Comparison of ENCODE assay signal across 38 cellular contexts in the genomic region with DNA sequence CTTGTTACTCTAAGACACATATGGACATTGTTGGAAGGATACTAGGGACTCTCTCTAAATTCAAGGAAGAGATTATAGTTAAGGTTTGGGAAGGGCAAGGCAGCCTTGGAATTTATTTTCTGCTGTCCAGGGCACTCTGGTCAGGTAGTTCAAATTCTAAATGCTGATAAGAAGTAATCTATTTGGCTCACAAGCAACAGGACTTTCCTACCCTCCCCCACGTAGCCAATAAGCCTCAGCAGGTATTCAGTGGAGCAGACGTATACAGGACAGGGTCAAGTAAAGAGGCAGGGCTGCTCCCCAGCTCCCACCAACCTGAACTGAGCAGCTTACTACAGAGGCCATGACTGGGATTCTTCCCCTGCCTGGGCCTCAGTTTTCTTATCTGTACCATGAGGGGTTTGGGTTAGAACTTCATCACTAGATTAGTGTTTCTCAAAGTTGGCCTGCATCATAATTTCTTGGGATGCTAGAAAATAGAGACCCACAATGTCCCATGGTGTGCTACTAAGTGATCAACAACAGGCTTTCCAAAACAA. TPM values are rescaled to one million over a fixed set of nuclear protein-coding genes. Genes with fewer than 3 reads are reported as not detected.
"Had no signal": no experiment of that assay in that cellular context is flagged by ENCODE, and none has a peak within 500 bp of the region (broad histone marks: within the 10 kb centered on the region; RNA-seq: fewer than 3 reads in every experiment).

No MANE protein-coding gene starts in this region.

- DNase-seq: activated CD4-positive, alpha-beta memory T cell treated with anti-CD3 and anti-CD28 coated beads for 36 hours; activated CD4-positive, alpha-beta T cell treated with anti-CD3 and anti-CD28 coated beads, Interleukin-2, amount 10 ng/mL, durations not matched to agents 24 days and 14 days; activated CD8-positive, alpha-beta memory T cell treated with anti-CD3 and anti-CD28 coated beads, Interleukin-2, amount 50 U/mL, for 4 hours; activated effector memory CD4-positive, alpha-beta T cell treated with anti-CD3 and anti-CD28 coated beads, Interleukin-2, amount 50 U/mL, for 16 hours; activated naive CD4-positive, alpha-beta T cell treated with anti-CD3 and anti-CD28 coated beads, Interleukin-2, amount 50 U/mL, for 16 hours; activated T-cell treated with anti-CD3 and anti-CD28 coated beads, Interleukin-2, amount 50 U/mL, for 1 hour; amniotic stem cell; brain microvascular endothelial cell; caudate nucleus; cortex of kidney; foreskin keratinocyte; heart right ventricle; kidney glomerular epithelial cell; left lung; lower lobe of right lung; mucosa of descending colon; ovary; stimulated activated CD4-positive, alpha-beta T cell treated with anti-CD3 and anti-CD28 coated beads, Interleukin-12 subunit alpha, Interleukin-12 subunit beta, amount 100 ng/mL, for 4 hours; stimulated activated CD4-positive, alpha-beta T cell treated with anti-CD3 and anti-CD28 coated beads, Interleukin-4, amount 100 ng/mL, for 24 hours; uterus had no signal

- H3K36me3 Mint-ChIP-seq: activated CD4-positive, alpha-beta memory T cell treated with anti-CD3 and anti-CD28 coated beads for 36 hours; stimulated activated effector memory CD8-positive, alpha-beta T cell treated with anti-CD3 and anti-CD28 coated beads, Interleukin-12 subunit alpha, Interleukin-12 subunit beta, amount 100 ng/mL, for 72 hours; type B pancreatic cell had no signal

- H3K9me3 Mint-ChIP-seq: activated CD4-positive, alpha-beta memory T cell treated with anti-CD3 and anti-CD28 coated beads for 36 hours; activated CD4-positive, alpha-beta T cell treated with anti-CD3 and anti-CD28 coated beads, Interleukin-2, amount 10 ng/mL, durations not matched to agents 24 days and 14 days; activated T-helper 1 cell treated with anti-CD3 and anti-CD28 coated beads, Interleukin-12 subunit alpha, Interleukin-12 subunit beta, Interleukin-2, Interleukin-4 antibody, amounts not matched to agents 30 ng/mL and 10 ng/mL and 1 ng/mL, durations not matched to agents 14 hours and 24 hours and 36 hours; stimulated activated effector memory CD8-positive, alpha-beta T cell treated with anti-CD3 and anti-CD28 coated beads, Interleukin-12 subunit alpha, Interleukin-12 subunit beta, amount 100 ng/mL, for 72 hours; stimulated activated naive CD8-positive, alpha-beta T cell treated with anti-CD3 and anti-CD28 coated beads, Interleukin-15, Interleukin-2, amounts not matched to agents 100 ng/mL and 50 ng/mL, for 24 hours; T-helper 2 cell treated with Interferon-gamma antibody and Interleukin-4, amounts not matched to agents 5 μg/mL and 100 μg/mL, for 36 hours had no signal

- ATAC-seq: activated CD4-positive, CD25-positive, alpha-beta regulatory T cell treated with anti-CD3 and anti-CD28 coated beads, Interleukin-2, amount 50 U/mL, for 24 hours; foreskin keratinocyte; heart right ventricle; left lung; lower lobe of right lung; sciatic nerve; stimulated activated effector memory CD8-positive, alpha-beta T cell treated with anti-CD3 and anti-CD28 coated beads, Interleukin-12 subunit alpha, Interleukin-12 subunit beta, amount 100 ng/mL, for 72 hours had no signal

- H3K36me3 ChIP-seq: brain microvascular endothelial cell, heart right ventricle, left lung, lower lobe of right lung, ovary, uterus had no signal

- H3K27ac ChIP-seq: brain microvascular endothelial cell, foreskin keratinocyte, heart right ventricle, left lung, lower lobe of right lung, ovary, skin epidermis, uterus had no signal

- H3K9me3 ChIP-seq: left lung, lower lobe of right lung, mucosa of descending colon, ovary, uterus had no signal

- H3K4me3 Mint-ChIP-seq: activated CD4-positive, alpha-beta memory T cell treated with anti-CD3 and anti-CD28 coated beads for 36 hours; activated CD4-positive, alpha-beta T cell treated with anti-CD3 and anti-CD28 coated beads, Interleukin-2, amount 10 ng/mL, durations not matched to agents 24 days and 14 days; activated T-helper 1 cell treated with anti-CD3 and anti-CD28 coated beads, Interleukin-12 subunit alpha, Interleukin-12 subunit beta, Interleukin-2, Interleukin-4 antibody, amounts not matched to agents 30 ng/mL and 10 ng/mL and 1 ng/mL, durations not matched to agents 14 hours and 24 hours and 36 hours; nephron; stimulated activated effector memory CD8-positive, alpha-beta T cell treated with anti-CD3 and anti-CD28 coated beads, Interleukin-12 subunit alpha, Interleukin-12 subunit beta, amount 100 ng/mL, for 72 hours; stimulated activated naive CD8-positive, alpha-beta T cell treated with anti-CD3 and anti-CD28 coated beads, Interleukin-15, Interleukin-2, amounts not matched to agents 100 ng/mL and 50 ng/mL, for 24 hours; T-helper 2 cell treated with Interferon-gamma antibody and Interleukin-4, amounts not matched to agents 5 μg/mL and 100 μg/mL, for 36 hours; type B pancreatic cell had no signal

- H3K4me3 ChIP-seq: heart right ventricle, left lung, lower lobe of right lung, mucosa of descending colon, ovary, skin epidermis, uterus had no signal

- H3K4me1 ChIP-seq: heart right ventricle, left lung, lower lobe of right lung, uterus had no signal

- H3K27ac Mint-ChIP-seq: activated CD4-positive, alpha-beta memory T cell treated with anti-CD3 and anti-CD28 coated beads for 36 hours; activated CD4-positive, alpha-beta T cell treated with anti-CD3 and anti-CD28 coated beads, Interleukin-2, amount 10 ng/mL, durations not matched to agents 24 days and 14 days; activated T-helper 1 cell treated with anti-CD3 and anti-CD28 coated beads, Interleukin-12 subunit alpha, Interleukin-12 subunit beta, Interleukin-2, Interleukin-4 antibody, amounts not matched to agents 30 ng/mL and 10 ng/mL and 1 ng/mL, durations not matched to agents 14 hours and 24 hours and 36 hours; nephron; progenitor cell of endocrine pancreas; stimulated activated effector memory CD8-positive, alpha-beta T cell treated with anti-CD3 and anti-CD28 coated beads, Interleukin-12 subunit alpha, Interleukin-12 subunit beta, amount 100 ng/mL, for 72 hours; stimulated activated naive CD8-positive, alpha-beta T cell treated with anti-CD3 and anti-CD28 coated beads, Interleukin-15, Interleukin-2, amounts not matched to agents 100 ng/mL and 50 ng/mL, for 24 hours; T-helper 2 cell treated with Interferon-gamma antibody and Interleukin-4, amounts not matched to agents 5 μg/mL and 100 μg/mL, for 36 hours; type B pancreatic cell had no signal

- H3K27me3 ChIP-seq: brain microvascular endothelial cell, foreskin keratinocyte, heart right ventricle, left lung, ovary, uterus had no signal

RNA-seq across cellular contexts. Expression of gene INSC, which starts 6.1 kb away (rescaled TPM):
- total RNA-seq: activated CD4-positive, alpha-beta T cell treated with anti-CD3 and anti-CD28 coated beads, Interleukin-2, amount 10 ng/mL, durations not matched to agents 24 days and 14 days; activated T-helper 1 cell treated with anti-CD3 and anti-CD28 coated beads, Interleukin-12 subunit alpha, Interleukin-12 subunit beta, Interleukin-2, Interleukin-4 antibody, amounts not matched to agents 30 ng/mL and 10 ng/mL and 1 ng/mL, durations not matched to agents 14 hours and 24 hours and 36 hours; astrocyte; chondrocyte; endothelial cell of umbilical vein; mesenteric fat pad; myocyte; progenitor cell of endocrine pancreas; subcutaneous adipose tissue had no signal

RNA-seq across cellular contexts. Expression of gene CALCB, which starts 35.3 kb away (rescaled TPM):
- total RNA-seq: chondrocyte, endothelial cell of umbilical vein, esophagus mucosa, foreskin keratinocyte, glomerular endothelial cell, lower lobe of right lung, myocyte, progenitor cell of endocrine pancreas, sciatic nerve had no signal
